26 cellular contexts compared by ENCODE assay signal in the genomic region with DNA sequence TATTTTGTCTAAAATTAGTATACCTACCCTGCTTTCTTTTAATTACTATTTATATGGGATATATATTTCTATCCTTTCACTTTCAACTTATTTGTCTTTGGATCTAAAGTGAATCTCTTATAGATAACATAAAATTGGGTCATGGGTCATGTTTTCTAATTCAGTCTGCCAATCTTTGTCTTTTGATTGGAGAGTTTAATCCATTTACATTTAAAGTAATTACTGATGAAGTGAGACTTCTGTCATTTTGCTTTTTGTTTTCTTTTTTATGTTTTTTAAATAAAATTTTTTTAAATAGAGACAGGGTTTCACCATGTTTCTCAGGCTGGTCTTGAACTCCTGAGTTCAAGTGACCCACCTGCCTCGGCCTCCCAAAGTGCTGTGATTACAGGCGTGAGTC.
"Had no signal": no experiment of that assay in that cellular context is flagged by ENCODE, and none has a peak within 500 bp of the region (broad histone marks: within the 10 kb centered on the region; RNA-seq: fewer than 3 reads in every experiment).

No MANE protein-coding gene starts in this region.

- H3K4me3 ChIP-seq: coronary artery, dorsolateral prefrontal cortex, esophagus squamous epithelium, gastroesophageal sphincter, heart left ventricle, hepatocyte, left lung, lower lobe of right lung, mucosa of descending colon had no signal

- ATAC-seq: esophagus mucosa, gastroesophageal sphincter, heart left ventricle, left cardiac atrium, left lung, left ventricle myocardium superior, lower lobe of right lung, mucosa of descending colon had no signal

- H3K4me2 ChIP-seq: hepatocyte had no signal

- H3K4me1 ChIP-seq: esophagus squamous epithelium, gastroesophageal sphincter, heart left ventricle, left lung, lower lobe of right lung had no signal

- H3K9me3 ChIP-seq: lower lobe of right lung, mucosa of descending colon had no signal

- H2AFZ ChIP-seq: hepatocyte had no signal

- DNase-seq: dermis blood vessel endothelial cell; dorsolateral prefrontal cortex; effector CD4-positive, alpha-beta T cell; effector memory CD4-positive, alpha-beta T cell; erythroblast; esophagus squamous epithelium; foreskin fibroblast; foreskin melanocyte; heart left ventricle; hypothalamus; immature natural killer cell; left cardiac atrium; left lung; left ventricle myocardium superior; lower lobe of right lung; mesenchymal stem cell; mucosa of descending colon; naive B cell had no signal

- FAIRE-seq: colon, endometrium, keratinocyte had no signal

- H3K79me2 ChIP-seq: hepatocyte had no signal

- H3K27ac ChIP-seq: coronary artery, dorsolateral prefrontal cortex, epithelial cell of prostate, esophagus squamous epithelium, gastroesophageal sphincter, heart left ventricle, hepatocyte, left lung, lower lobe of right lung had no signal

- H3K36me3 ChIP-seq: esophagus squamous epithelium, gastroesophageal sphincter, heart left ventricle, left lung, lower lobe of right lung had no signal

- H3K27me3 ChIP-seq: dorsolateral prefrontal cortex, esophagus squamous epithelium, gastroesophageal sphincter, heart left ventricle, hepatocyte, left lung had no signal
